1 cellular context compared by ENCODE assay signal in the genomic region with DNA sequence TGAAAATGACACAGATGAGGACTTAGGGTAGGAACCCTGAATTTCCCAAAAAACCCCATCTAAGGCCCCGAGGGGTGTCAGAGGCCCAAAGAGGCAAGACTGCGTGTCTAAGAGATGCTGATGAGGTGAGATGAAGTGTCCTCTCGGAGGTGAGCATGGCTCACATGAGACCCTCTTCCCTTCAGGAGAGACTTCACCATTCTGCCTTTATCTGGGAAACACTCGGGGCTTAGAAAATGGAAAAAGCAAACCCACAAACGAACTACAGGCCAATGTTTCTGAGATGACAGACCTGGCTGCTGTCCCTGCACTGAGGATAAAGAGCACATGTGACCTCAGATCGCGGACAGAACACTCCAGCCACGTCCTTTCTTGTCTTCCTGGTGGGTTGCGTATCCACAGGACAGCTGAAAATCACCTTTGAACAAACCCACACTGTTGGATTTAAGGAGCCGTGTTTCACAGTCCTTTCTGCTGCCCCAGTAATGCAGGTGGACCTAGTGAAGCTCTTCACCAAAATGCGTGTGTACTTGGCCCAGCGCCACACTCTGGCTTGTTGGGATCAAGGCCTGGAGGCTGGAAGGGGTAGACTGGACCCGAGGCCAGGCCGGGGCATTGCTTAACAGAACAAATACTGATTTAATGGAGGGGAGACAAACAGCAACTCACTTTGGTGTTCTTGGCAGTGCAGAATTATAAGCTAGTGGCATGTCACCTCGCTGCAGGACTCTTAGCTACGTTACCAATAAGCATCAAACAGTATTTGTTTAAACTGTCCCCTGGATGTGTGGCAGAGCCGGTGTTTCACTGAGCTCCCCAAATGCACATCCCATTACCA.
A peak's percentile ranks its signal among the peaks of the same experiment; 100 is the strongest.
TF ChIP-seq lines count a peak whose summit lies in the region.
"Not testable (repeated sequence)": the region's sequence is repeated elsewhere in the genome, so short reads cannot be mapped to it uniquely, and the experiment has no call there.

No MANE protein-coding gene starts in this region.

TF ChIP-seq in HepG2, 621 proteins besides CTCF, POLR2A, EP300 and RAD21 (continued from another document):
- TF ChIP-seq, protein P1, sequence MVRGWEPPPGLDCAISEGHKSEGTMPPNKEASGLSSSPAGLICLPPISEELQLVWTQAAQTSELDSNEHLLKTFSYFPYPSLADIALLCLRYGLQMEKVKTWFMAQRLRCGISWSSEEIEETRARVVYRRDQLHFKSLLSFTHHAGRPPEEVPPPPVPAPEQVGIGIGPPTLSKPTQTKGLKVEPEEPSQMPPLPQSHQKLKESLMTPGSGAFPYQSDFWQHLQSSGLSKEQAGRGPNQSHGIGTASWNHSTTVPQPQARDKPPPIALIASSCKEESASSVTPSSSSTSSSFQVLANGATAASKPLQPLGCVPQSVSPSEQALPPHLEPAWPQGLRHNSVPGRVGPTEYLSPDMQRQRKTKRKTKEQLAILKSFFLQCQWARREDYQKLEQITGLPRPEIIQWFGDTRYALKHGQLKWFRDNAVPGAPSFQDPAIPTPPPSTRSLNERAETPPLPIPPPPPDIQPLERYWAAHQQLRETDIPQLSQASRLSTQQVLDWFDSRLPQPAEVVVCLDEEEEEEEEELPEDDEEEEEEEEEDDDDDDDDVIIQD (CRISPR knock-in tag; IDR thresholded peaks at IDR 0.05; ENCODE audit: low read depth), result 0 out of 2 replicates have a peak, but pooled peaks have one; percentile 30
- TF ChIP-seq NRL (CRISPR knock-in tag; IDR thresholded peaks at IDR 0.05; ENCODE audit: borderline replicate concordance), result peak; percentile 50; the same call in 1 of the 2 replicates
- TF ChIP-seq, protein P2, sequence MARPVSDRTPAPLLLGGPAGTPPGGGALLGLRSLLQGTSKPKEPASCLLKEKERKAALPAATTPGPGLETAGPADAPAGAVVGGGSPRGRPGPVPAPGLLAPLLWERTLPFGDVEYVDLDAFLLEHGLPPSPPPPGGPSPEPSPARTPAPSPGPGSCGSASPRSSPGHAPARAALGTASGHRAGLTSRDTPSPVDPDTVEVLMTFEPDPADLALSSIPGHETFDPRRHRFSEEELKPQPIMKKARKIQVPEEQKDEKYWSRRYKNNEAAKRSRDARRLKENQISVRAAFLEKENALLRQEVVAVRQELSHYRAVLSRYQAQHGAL (CRISPR knock-in tag; IDR thresholded peaks at IDR 0.05; ENCODE audit: not compliant biosample characterization), result peak; percentile 31
- TF ChIP-seq, protein P3, sequence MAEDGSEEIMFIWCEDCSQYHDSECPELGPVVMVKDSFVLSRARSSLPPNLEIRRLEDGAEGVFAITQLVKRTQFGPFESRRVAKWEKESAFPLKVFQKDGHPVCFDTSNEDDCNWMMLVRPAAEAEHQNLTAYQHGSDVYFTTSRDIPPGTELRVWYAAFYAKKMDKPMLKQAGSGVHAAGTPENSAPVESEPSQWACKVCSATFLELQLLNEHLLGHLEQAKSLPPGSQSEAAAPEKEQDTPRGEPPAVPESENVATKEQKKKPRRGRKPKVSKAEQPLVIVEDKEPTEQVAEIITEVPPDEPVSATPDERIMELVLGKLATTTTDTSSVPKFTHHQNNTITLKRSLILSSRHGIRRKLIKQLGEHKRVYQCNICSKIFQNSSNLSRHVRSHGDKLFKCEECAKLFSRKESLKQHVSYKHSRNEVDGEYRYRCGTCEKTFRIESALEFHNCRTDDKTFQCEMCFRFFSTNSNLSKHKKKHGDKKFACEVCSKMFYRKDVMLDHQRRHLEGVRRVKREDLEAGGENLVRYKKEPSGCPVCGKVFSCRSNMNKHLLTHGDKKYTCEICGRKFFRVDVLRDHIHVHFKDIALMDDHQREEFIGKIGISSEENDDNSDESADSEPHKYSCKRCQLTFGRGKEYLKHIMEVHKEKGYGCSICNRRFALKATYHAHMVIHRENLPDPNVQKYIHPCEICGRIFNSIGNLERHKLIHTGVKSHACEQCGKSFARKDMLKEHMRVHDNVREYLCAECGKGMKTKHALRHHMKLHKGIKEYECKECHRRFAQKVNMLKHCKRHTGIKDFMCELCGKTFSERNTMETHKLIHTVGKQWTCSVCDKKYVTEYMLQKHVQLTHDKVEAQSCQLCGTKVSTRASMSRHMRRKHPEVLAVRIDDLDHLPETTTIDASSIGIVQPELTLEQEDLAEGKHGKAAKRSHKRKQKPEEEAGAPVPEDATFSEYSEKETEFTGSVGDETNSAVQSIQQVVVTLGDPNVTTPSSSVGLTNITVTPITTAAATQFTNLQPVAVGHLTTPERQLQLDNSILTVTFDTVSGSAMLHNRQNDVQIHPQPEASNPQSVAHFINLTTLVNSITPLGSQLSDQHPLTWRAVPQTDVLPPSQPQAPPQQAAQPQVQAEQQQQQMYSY (CRISPR knock-in tag; IDR thresholded peaks at IDR 0.05), result peak; percentile 75
- peak; percentile 89; the same call in 1 of the 2 replicates for TF ChIP-seq ZNF788 (CRISPR knock-in tag; IDR thresholded peaks at IDR 0.05; ENCODE audit: borderline replicate concordance)
- not testable (repeated sequence) for TF ChIP-seq SOX13 (IDR thresholded peaks at IDR 0.05)
- TF ChIP-seq SOX13 (CRISPR knock-in tag; conservative IDR thresholded peaks at IDR 0.05 in 1 of 2, IDR thresholded peaks at IDR 0.05 in 1 of 2), result peak in 1 of 2 experiments; percentile 81; a peak in 2 of 4 replicates
- 0 out of 2 replicates have a peak, but pooled peaks have one; percentile 19 for TF ChIP-seq KDM4B (CRISPR knock-in tag; IDR thresholded peaks at IDR 0.05)
- 0 out of 2 replicates have a peak, but pooled peaks have one; percentile 52 for TF ChIP-seq SMAD3 (CRISPR knock-in tag; IDR thresholded peaks at IDR 0.05)
- TF ChIP-seq KDM3A (CRISPR knock-in tag; IDR thresholded peaks at IDR 0.05; ENCODE audit: low read depth), result peak; percentile 77; the same call in 1 of the 2 replicates
- peak; percentile 63; the same call in 1 of the 2 replicates for TF ChIP-seq ZC3H4 (CRISPR knock-in tag; IDR thresholded peaks at IDR 0.05; ENCODE audit: borderline replicate concordance)
- TF ChIP-seq ZKSCAN8 (CRISPR knock-in tag; IDR thresholded peaks at IDR 0.05; ENCODE audit: borderline replicate concordance), result peak; percentile 17; the same call in 1 of the 2 replicates
- TF ChIP-seq ZNF768 (CRISPR knock-in tag; IDR thresholded peaks at IDR 0.05), result 0 out of 2 replicates have a peak, but pooled peaks have one; percentile 30
- TF ChIP-seq ZNF644 (CRISPR knock-in tag; IDR thresholded peaks at IDR 0.05; ENCODE audit: low read depth), result peak; percentile 94
- TF ChIP-seq, protein P4, sequence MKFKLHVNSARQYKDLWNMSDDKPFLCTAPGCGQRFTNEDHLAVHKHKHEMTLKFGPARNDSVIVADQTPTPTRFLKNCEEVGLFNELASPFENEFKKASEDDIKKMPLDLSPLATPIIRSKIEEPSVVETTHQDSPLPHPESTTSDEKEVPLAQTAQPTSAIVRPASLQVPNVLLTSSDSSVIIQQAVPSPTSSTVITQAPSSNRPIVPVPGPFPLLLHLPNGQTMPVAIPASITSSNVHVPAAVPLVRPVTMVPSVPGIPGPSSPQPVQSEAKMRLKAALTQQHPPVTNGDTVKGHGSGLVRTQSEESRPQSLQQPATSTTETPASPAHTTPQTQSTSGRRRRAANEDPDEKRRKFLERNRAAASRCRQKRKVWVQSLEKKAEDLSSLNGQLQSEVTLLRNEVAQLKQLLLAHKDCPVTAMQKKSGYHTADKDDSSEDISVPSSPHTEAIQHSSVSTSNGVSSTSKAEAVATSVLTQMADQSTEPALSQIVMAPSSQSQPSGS (CRISPR knock-in tag; IDR thresholded peaks at IDR 0.05), result peak; percentile 53; the same call in 1 of the 2 replicates
- peak; percentile 50 to 67; a peak in 3 of 4 replicates for TF ChIP-seq NR2F1 (CRISPR knock-in tag; IDR thresholded peaks at IDR 0.05)
- 0 out of 2 replicates have a peak, but pooled peaks have one; percentile 22 for TF ChIP-seq ZNF441 (CRISPR knock-in tag; IDR thresholded peaks at IDR 0.05; ENCODE audit: borderline replicate concordance)
- peak; percentile 61; the same call in 1 of the 2 replicates for TF ChIP-seq HDAC2 (CRISPR knock-in tag; IDR thresholded peaks at IDR 0.05)
- peak; percentile 64 for TF ChIP-seq HNF4G (IDR thresholded peaks at IDR 0.05; ENCODE audit: borderline replicate concordance, low read depth, low read length)
- TF ChIP-seq HNF4G (CRISPR knock-in tag; IDR thresholded peaks at IDR 0.05; ENCODE audit: borderline replicate concordance, low read depth), result peak; percentile 40; the same call in 1 of the 2 replicates
- TF ChIP-seq ZFX (CRISPR knock-in tag; IDR thresholded peaks at IDR 0.05; ENCODE audit: low read depth), result peak; percentile 85
- TF ChIP-seq, protein P5, sequence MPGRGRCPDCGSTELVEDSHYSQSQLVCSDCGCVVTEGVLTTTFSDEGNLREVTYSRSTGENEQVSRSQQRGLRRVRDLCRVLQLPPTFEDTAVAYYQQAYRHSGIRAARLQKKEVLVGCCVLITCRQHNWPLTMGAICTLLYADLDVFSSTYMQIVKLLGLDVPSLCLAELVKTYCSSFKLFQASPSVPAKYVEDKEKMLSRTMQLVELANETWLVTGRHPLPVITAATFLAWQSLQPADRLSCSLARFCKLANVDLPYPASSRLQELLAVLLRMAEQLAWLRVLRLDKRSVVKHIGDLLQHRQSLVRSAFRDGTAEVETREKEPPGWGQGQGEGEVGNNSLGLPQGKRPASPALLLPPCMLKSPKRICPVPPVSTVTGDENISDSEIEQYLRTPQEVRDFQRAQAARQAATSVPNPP (CRISPR knock-in tag; IDR thresholded peaks at IDR 0.05), result peak; percentile 41; the same call in 1 of the 2 replicates
- peak; percentile 78 for TF ChIP-seq SOX5 (CRISPR knock-in tag; IDR thresholded peaks at IDR 0.05; ENCODE audit: borderline replicate concordance)
- peak; percentile 65; the same call in 1 of the 2 replicates for TF ChIP-seq KDM1A (CRISPR knock-in tag; IDR thresholded peaks at IDR 0.05)
- peak; percentile 59 for TF ChIP-seq YEATS4 (CRISPR knock-in tag; IDR thresholded peaks at IDR 0.05; ENCODE audit: borderline replicate concordance)
- TF ChIP-seq SKI (IDR thresholded peaks at IDR 0.05; ENCODE audit: partially characterized antibody), result peak; percentile 79
- TF ChIP-seq, protein P6, sequence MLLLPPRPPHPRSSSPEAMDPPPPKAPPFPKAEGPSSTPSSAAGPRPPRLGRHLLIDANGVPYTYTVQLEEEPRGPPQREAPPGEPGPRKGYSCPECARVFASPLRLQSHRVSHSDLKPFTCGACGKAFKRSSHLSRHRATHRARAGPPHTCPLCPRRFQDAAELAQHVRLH (CRISPR knock-in tag; IDR thresholded peaks at IDR 0.05; ENCODE audit: borderline replicate concordance, low read depth), result peak; percentile 82; the same call in 1 of the 2 replicates
- peak; percentile 84; the same call in 1 of the 2 replicates for TF ChIP-seq ZNF772 (CRISPR knock-in tag; IDR thresholded peaks at IDR 0.05)
- TF ChIP-seq, protein P7, sequence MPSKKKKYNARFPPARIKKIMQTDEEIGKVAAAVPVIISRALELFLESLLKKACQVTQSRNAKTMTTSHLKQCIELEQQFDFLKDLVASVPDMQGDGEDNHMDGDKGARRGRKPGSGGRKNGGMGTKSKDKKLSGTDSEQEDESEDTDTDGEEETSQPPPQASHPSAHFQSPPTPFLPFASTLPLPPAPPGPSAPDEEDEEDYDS (CRISPR knock-in tag; IDR thresholded peaks at IDR 0.05), result peak; percentile 51; the same call in 1 of the 2 replicates
- TF ChIP-seq HMG20A (CRISPR knock-in tag; IDR thresholded peaks at IDR 0.05; ENCODE audit: borderline replicate concordance), result peak; percentile 69; the same call in 1 of the 2 replicates
- peak; percentile 83 for TF ChIP-seq CEBPB (IDR thresholded peaks at IDR 0.05; ENCODE audit: borderline replicate concordance, low read depth, low read length)
- TF ChIP-seq, protein P8, sequence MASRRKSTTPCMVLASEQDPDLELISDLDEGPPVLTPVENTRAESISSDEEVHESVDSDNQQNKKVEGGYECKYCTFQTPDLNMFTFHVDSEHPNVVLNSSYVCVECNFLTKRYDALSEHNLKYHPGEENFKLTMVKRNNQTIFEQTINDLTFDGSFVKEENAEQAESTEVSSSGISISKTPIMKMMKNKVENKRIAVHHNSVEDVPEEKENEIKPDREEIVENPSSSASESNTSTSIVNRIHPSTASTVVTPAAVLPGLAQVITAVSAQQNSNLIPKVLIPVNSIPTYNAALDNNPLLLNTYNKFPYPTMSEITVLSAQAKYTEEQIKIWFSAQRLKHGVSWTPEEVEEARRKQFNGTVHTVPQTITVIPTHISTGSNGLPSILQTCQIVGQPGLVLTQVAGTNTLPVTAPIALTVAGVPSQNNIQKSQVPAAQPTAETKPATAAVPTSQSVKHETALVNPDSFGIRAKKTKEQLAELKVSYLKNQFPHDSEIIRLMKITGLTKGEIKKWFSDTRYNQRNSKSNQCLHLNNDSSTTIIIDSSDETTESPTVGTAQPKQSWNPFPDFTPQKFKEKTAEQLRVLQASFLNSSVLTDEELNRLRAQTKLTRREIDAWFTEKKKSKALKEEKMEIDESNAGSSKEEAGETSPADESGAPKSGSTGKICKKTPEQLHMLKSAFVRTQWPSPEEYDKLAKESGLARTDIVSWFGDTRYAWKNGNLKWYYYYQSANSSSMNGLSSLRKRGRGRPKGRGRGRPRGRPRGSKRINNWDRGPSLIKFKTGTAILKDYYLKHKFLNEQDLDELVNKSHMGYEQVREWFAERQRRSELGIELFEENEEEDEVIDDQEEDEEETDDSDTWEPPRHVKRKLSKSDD (CRISPR knock-in tag; IDR thresholded peaks at IDR 0.05; ENCODE audit: low read depth), result peak; percentile 50; the same call in 1 of the 2 replicates
- TF ChIP-seq FOXO1 (CRISPR knock-in tag; IDR thresholded peaks at IDR 0.05), result peak; percentile 90
- peak; percentile 40; the same call in 1 of the 2 replicates for TF ChIP-seq ZNF232 (CRISPR knock-in tag; IDR thresholded peaks at IDR 0.05; ENCODE audit: borderline replicate concordance)
- 0 out of 2 replicates have a peak, but pooled peaks have one; percentile 36 for TF ChIP-seq SIX1 (CRISPR knock-in tag; IDR thresholded peaks at IDR 0.05; ENCODE audit: borderline replicate concordance)
- TF ChIP-seq, protein P9, sequence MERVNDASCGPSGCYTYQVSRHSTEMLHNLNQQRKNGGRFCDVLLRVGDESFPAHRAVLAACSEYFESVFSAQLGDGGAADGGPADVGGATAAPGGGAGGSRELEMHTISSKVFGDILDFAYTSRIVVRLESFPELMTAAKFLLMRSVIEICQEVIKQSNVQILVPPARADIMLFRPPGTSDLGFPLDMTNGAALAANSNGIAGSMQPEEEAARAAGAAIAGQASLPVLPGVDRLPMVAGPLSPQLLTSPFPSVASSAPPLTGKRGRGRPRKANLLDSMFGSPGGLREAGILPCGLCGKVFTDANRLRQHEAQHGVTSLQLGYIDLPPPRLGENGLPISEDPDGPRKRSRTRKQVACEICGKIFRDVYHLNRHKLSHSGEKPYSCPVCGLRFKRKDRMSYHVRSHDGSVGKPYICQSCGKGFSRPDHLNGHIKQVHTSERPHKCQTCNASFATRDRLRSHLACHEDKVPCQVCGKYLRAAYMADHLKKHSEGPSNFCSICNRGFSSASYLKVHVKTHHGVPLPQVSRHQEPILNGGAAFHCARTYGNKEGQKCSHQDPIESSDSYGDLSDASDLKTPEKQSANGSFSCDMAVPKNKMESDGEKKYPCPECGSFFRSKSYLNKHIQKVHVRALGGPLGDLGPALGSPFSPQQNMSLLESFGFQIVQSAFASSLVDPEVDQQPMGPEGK (CRISPR knock-in tag; IDR thresholded peaks at IDR 0.05), result peak; percentile 74
- TF ChIP-seq ZNF607 (CRISPR knock-in tag; IDR thresholded peaks at IDR 0.05; ENCODE audit: borderline replicate concordance), result peak; percentile 75
- TF ChIP-seq, protein P10, sequence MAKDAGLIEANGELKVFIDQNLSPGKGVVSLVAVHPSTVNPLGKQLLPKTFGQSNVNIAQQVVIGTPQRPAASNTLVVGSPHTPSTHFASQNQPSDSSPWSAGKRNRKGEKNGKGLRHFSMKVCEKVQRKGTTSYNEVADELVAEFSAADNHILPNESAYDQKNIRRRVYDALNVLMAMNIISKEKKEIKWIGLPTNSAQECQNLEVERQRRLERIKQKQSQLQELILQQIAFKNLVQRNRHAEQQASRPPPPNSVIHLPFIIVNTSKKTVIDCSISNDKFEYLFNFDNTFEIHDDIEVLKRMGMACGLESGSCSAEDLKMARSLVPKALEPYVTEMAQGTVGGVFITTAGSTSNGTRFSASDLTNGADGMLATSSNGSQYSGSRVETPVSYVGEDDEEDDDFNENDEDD (CRISPR knock-in tag; IDR thresholded peaks at IDR 0.05; ENCODE audit: borderline replicate concordance), result peak; percentile 50; the same call in 1 of the 2 replicates
